In genomic region chr2:157327200-157327599, GRCh38 we compare ENCODE assay signal across 12 cellular contexts. TPM values are rescaled to one million over a fixed set of nuclear protein-coding genes. Genes with fewer than 3 reads are reported as not detected.
A peak's percentile ranks its signal among the peaks of the same experiment; 100 is the strongest.
DNase-seq lines count a peak whose midpoint lies in the region; ATAC-seq and FAIRE-seq lines count a peak whose summit lies in the region.
"Had no signal": no experiment of that assay in that cellular context is flagged by ENCODE, and none has a peak within 500 bp of the region (broad histone marks: within the 10 kb centered on the region; RNA-seq: fewer than 3 reads in every experiment).

No MANE protein-coding gene starts in this region.

- H3K4ac ChIP-seq in neuronal stem cell (ENCODE audit: low read length): no peak overlapping the region

- H3K4me2 ChIP-seq in neuronal stem cell (ENCODE audit: insufficient read depth, low read length, poor library complexity, severe bottlenecking): no peak overlapping the region
- H3K4me2 ChIP-seq: GM23338 had no signal

- no peak overlapping the region for H2BK12ac ChIP-seq in neuronal stem cell (ENCODE audit: low read length)

- no peak overlapping the region for H4K91ac ChIP-seq in neuronal stem cell (ENCODE audit: low read depth, low read length, poor library complexity)

- no peaks in the 10 kb centered on the region for H3K79me1 ChIP-seq in neuronal stem cell (ENCODE audit: low read depth, low read length)

- no peak overlapping the region for H2AK5ac ChIP-seq in neuronal stem cell (ENCODE audit: low read depth, low read length)

- H3K9me3 ChIP-seq in endocrine pancreas (ENCODE audit: control insufficient read depth, low read length): no peaks in the 10 kb centered on the region
- no peaks in the 10 kb centered on the region for H3K9me3 ChIP-seq in neuronal stem cell (replicated peaks in 1 of 2; ENCODE audit: control insufficient read depth in 2 of 2, insufficient read depth in 1 of 2, low read depth in 1 of 2, low read length in 2 of 2)
- H3K9me3 ChIP-seq: psoas muscle had no signal

- DNase-seq in neuronal stem cell (ENCODE audit: low spot score) (no peak), frontal cortex (ENCODE audit: low spot score in 2 of 2) (no peak), DMS53 treated with DMSO at 0.1 percent for 48 hours (lab: John Stamatoyannopoulos, UW; ENCODE audit: unreplicated experiment) (no peak), HUDEP-2 (lab: John Stamatoyannopoulos, UW; ENCODE audit: unreplicated experiment in 76 of 76) (no peak)

- ATAC-seq in GM18511 (IDR thresholded peaks at IDR 0.05; ENCODE audit: unreplicated experiment): peak; percentile 40
- peak; percentile 32 for ATAC-seq in GM21381 (IDR thresholded peaks at IDR 0.05; ENCODE audit: unreplicated experiment)
- peak; percentile 7 for ATAC-seq in HG03159 (IDR thresholded peaks at IDR 0.05; ENCODE audit: unreplicated experiment)

- no peak overlapping the region for H3K27ac ChIP-seq in neuronal stem cell (replicated peaks; ENCODE audit: low read length)
- H3K27ac ChIP-seq: psoas muscle had no signal

- no peak overlapping the region for H2AFZ ChIP-seq in neuronal stem cell (ENCODE audit: low read length)
- H2AFZ ChIP-seq: GM23338 had no signal

- no peak overlapping the region for H3K18ac ChIP-seq in neuronal stem cell (ENCODE audit: low read length)

- H4K8ac ChIP-seq in neuronal stem cell (ENCODE audit: low read depth, low read length): no peak overlapping the region

- no peak overlapping the region for H3K4me3 ChIP-seq in endocrine pancreas (ENCODE audit: control insufficient read depth, insufficient read depth, low read length)
- no peak overlapping the region for H3K4me3 ChIP-seq in neuronal stem cell (ENCODE audit: low read length in 2 of 2)
- H3K4me3 ChIP-seq: GM23338, psoas muscle had no signal

- FAIRE-seq in frontal cortex (lab: Jason Lieb, UNC): no peak
- FAIRE-seq: endometrium, kidney had no signal

- H3K9ac ChIP-seq in endocrine pancreas (ENCODE audit: control insufficient read depth, insufficient read depth, low read length) (peak overlapping the region; percentile 33), neuronal stem cell (ENCODE audit: low read depth, low read length, poor library complexity) (no peak overlapping the region)

- no peak overlapping the region for H2BK5ac ChIP-seq in neuronal stem cell (ENCODE audit: low read length)

- H3K27me3 ChIP-seq in endocrine pancreas (ENCODE audit: control insufficient read depth, insufficient read depth, low read length) (no peaks in the 10 kb centered on the region), neuronal stem cell (ENCODE audit: control insufficient read depth in 3 of 3, insufficient read depth in 3 of 3, low read depth in 1 of 3, low read length in 3 of 3) (no peaks in the 10 kb centered on the region)

- no peaks in the 10 kb centered on the region for H3K36me3 ChIP-seq in endocrine pancreas (ENCODE audit: control insufficient read depth, insufficient read depth, low read length)
- no peaks in the 10 kb centered on the region for H3K36me3 ChIP-seq in neuronal stem cell (replicated peaks in 1 of 2; ENCODE audit: control insufficient read depth in 2 of 2, insufficient read depth in 2 of 2, low read length in 2 of 2)

- no CpG with 5 or more reads among the region's 3 CpGs for WGBS in neuronal stem cell (ENCODE audit: extremely low coverage in 2 of 2, insufficient read length in 2 of 2, insufficient replicate concordance in 1 of 2), 2 donors

- no peak overlapping the region for H3K14ac ChIP-seq in neuronal stem cell (ENCODE audit: low read length)

- H3K23ac ChIP-seq in neuronal stem cell (ENCODE audit: low read depth, low read length, poor library complexity): no peak overlapping the region

- H3K4me1 ChIP-seq in endocrine pancreas (ENCODE audit: control insufficient read depth, insufficient read depth, low read length) (peaks cover 16% of the 10 kb centered on the region), neuronal stem cell (ENCODE audit: control insufficient read depth in 2 of 2, insufficient read depth in 1 of 2, low read depth in 1 of 2, low read length in 2 of 2) (peaks cover 0 to 6% of the 10 kb centered on the region in 2 donors)
- H3K4me1 ChIP-seq: psoas muscle had no signal

- no peak overlapping the region for H2BK120ac ChIP-seq in neuronal stem cell (ENCODE audit: low read depth, low read length)

- H2BK15ac ChIP-seq in neuronal stem cell (ENCODE audit: low read length): no peak overlapping the region

RNA-seq across cellular contexts. Expression of gene ERMN, which starts 1.6 kb away (rescaled TPM):
- polyA plus RNA-seq in neuronal stem cell (2013, experiment 1 of 2): 0.43 TPM
- polyA plus RNA-seq in neuronal stem cell (2013, experiment 2 of 2): 0.15 TPM
- under 0.01 TPM for total RNA-seq in frontal cortex
- total RNA-seq: psoas muscle had no signal
